Comparison of ENCODE assay signal across 9 cellular contexts in genomic region chr20:46111028-46111835, GRCh38. TPM values are rescaled to one million over a fixed set of nuclear protein-coding genes. Genes with fewer than 3 reads are reported as not detected.
DNase-seq lines count a peak whose midpoint lies in the region; ATAC-seq lines count a peak whose summit lies in the region.
"Had no signal": no experiment of that assay in that cellular context is flagged by ENCODE, and none has a peak within 500 bp of the region (broad histone marks: within the 10 kb centered on the region; RNA-seq: fewer than 3 reads in every experiment).

No MANE protein-coding gene starts in this region.

- peaks cover 63% of the 10 kb centered on the region for H3K27me3 Mint-ChIP-seq in CD4-positive, CD25-positive, alpha-beta regulatory T cell

- H3K36me3 Mint-ChIP-seq in CD4-positive, CD25-positive, alpha-beta regulatory T cell: no peaks in the 10 kb centered on the region
- H3K36me3 Mint-ChIP-seq: T-cell had no signal

- peaks cover 0 to 3% (median 0%) of the 10 kb centered on the region in 7 donors for H3K9me3 Mint-ChIP-seq in CD4-positive, CD25-positive, alpha-beta regulatory T cell
- H3K9me3 Mint-ChIP-seq: T-cell had no signal

- intact Hi-C loops in right cardiac atrium (cut with DNase I): no loop called here

- H3K9me3 ChIP-seq in CD4-positive, CD25-positive, alpha-beta regulatory T cell (ENCODE audit: control insufficient read depth in 2 of 2, low read length in 2 of 2): no peaks in the 10 kb centered on the region
- H3K9me3 ChIP-seq in MG63 (no peaks in the 10 kb centered on the region), right cardiac atrium (ENCODE audit: control insufficient read depth, low read length) (no peaks in the 10 kb centered on the region)

- no peak overlapping the region for H3K4me3 Mint-ChIP-seq in CD4-positive, CD25-positive, alpha-beta regulatory T cell
- H3K4me3 Mint-ChIP-seq: T-cell had no signal

- no peaks in the 10 kb centered on the region for H3K4me1 ChIP-seq in CD4-positive, CD25-positive, alpha-beta regulatory T cell (ENCODE audit: control insufficient read depth, insufficient read depth, low read length, poor library complexity, severe bottlenecking)
- H3K4me1 ChIP-seq in right cardiac atrium (ENCODE audit: control insufficient read depth, insufficient read depth, low read length): no peaks in the 10 kb centered on the region

- peak overlapping the region in 1 of 3 donors; percentile 39 for H3K27ac Mint-ChIP-seq in CD4-positive, CD25-positive, alpha-beta regulatory T cell
- H3K27ac Mint-ChIP-seq: T-cell had no signal

- H3K4me3 ChIP-seq in CD4-positive, CD25-positive, alpha-beta regulatory T cell (ENCODE audit: low read depth, low read length): no peak overlapping the region
- H3K4me3 ChIP-seq in MG63 (no peak overlapping the region), right cardiac atrium (ENCODE audit: low read length) (no peak overlapping the region)

- H3K36me3 ChIP-seq in CD4-positive, CD25-positive, alpha-beta regulatory T cell (ENCODE audit: control insufficient read depth, insufficient read depth, low read length): no peaks in the 10 kb centered on the region
- no peaks in the 10 kb centered on the region for H3K36me3 ChIP-seq in MG63

- no peak overlapping the region for H3K27ac ChIP-seq in CD4-positive, CD25-positive, alpha-beta regulatory T cell (ENCODE audit: insufficient read depth, low read length, poor library complexity, severe bottlenecking)
- no peak overlapping the region for H3K27ac ChIP-seq in right cardiac atrium (ENCODE audit: low read length)

- ATAC-seq in CD4-positive, CD25-positive, alpha-beta regulatory T cell (ENCODE audit: low read depth in 2 of 2): peak; percentile 34 to 54
- ATAC-seq in GM19463 (IDR thresholded peaks at IDR 0.05; ENCODE audit: unreplicated experiment) (peak; percentile 45), right cardiac atrium (peak; percentile 70 to 81), GM19328 (IDR thresholded peaks at IDR 0.05; ENCODE audit: unreplicated experiment) (no peak)
- ATAC-seq: T-cell had no signal

- H3K4me1 Mint-ChIP-seq in CD4-positive, CD25-positive, alpha-beta regulatory T cell: no peaks in the 10 kb centered on the region

- 60% methylated on average over 5 of the region's 5 CpGs for WGBS in right cardiac atrium

- peaks cover 31% of the 10 kb centered on the region for H3K27me3 ChIP-seq in CD4-positive, CD25-positive, alpha-beta regulatory T cell (ENCODE audit: control insufficient read depth, insufficient read depth, low read length)
- H3K27me3 ChIP-seq in MG63: peaks cover 37% of the 10 kb centered on the region
- no peaks in the 10 kb centered on the region for H3K27me3 ChIP-seq in right cardiac atrium (ENCODE audit: control insufficient read depth, insufficient read depth)

- no peak for DNase-seq in CD4-positive, CD25-positive, alpha-beta regulatory T cell
- peak; percentile 26 for DNase-seq in MG63
- peak in 2 of 3 donors; percentile 28 to 56 for DNase-seq in right cardiac atrium
- no peak for DNase-seq in activated CD8-positive, alpha-beta memory T cell treated with anti-CD3 and anti-CD28 coated beads for 24 hours
- no peak for DNase-seq in epidermal melanocyte (ENCODE audit: insufficient read length, low spot score)
- no peak for DNase-seq in central memory CD4-positive, alpha-beta T cell

RNA-seq across cellular contexts. Expression of gene CD40, which starts 6.9 kb away (rescaled TPM):
- total RNA-seq in CD4-positive, CD25-positive, alpha-beta regulatory T cell: 1.7 TPM
- polyA plus RNA-seq in CD4-positive, CD25-positive, alpha-beta regulatory T cell: 1 to 10 TPM; 3.9 to 8.7 (median 7.5) TPM
- not detected in 2 replicates for total RNA-seq in MG63 (2014; rRNA removed; shearing (Covaris generic); ENCODE audit: low replicate concordance)
- total RNA-seq in right cardiac atrium: 10 to 100 TPM; 11.6 to 19.0 (median 12.0) TPM
- 9.7 TPM for polyA plus RNA-seq in right cardiac atrium

RNA-seq across cellular contexts. Expression of gene NCOA5, which starts 21.5 kb away (rescaled TPM):
- total RNA-seq in CD4-positive, CD25-positive, alpha-beta regulatory T cell: 20.1 TPM
- polyA plus RNA-seq in CD4-positive, CD25-positive, alpha-beta regulatory T cell: 10 to 100 TPM; 28.9 to 38.5 (median 33.0) TPM
- 9.2 and 24.9 TPM in 2 replicates for total RNA-seq in MG63 (2014; rRNA removed; shearing (Covaris generic); ENCODE audit: low replicate concordance)
- total RNA-seq in right cardiac atrium: 10 to 100 TPM; 16.1 to 26.1 (median 21.2) TPM
- 9.5 TPM for polyA plus RNA-seq in right cardiac atrium

Comparison
In these comparisons a context has a peak if more than half of its experiments do, and no peak if none do; other contexts are left out.
1. DNase-seq: peak in MG63 (single experiment) and right cardiac atrium (2 of 3); none in CD4-positive, CD25-positive, alpha-beta regulatory T cell (0 of 3), activated CD8-positive, alpha-beta memory T cell treated with anti-CD3 and anti-CD28 coated beads for 24 hours (single experiment), epidermal melanocyte (single experiment) and central memory CD4-positive, alpha-beta T cell (single experiment).